Comparison of ENCODE assay signal across 24 cellular contexts in genomic region chr5:2138896-2139295, GRCh38.
DNase-seq lines count a peak whose midpoint lies in the region; ATAC-seq and TF ChIP-seq lines count a peak whose summit lies in the region.
"Had no signal": no experiment of that assay in that cellular context is flagged by ENCODE, and none has a peak within 500 bp of the region (broad histone marks: within the 10 kb centered on the region; RNA-seq: fewer than 3 reads in every experiment).

No MANE protein-coding gene starts in this region.

- H3K27me3 Mint-ChIP-seq in neural progenitor cell (ENCODE audit: insufficient read depth, low read depth), result peaks cover 16% of the 10 kb centered on the region

- peak overlapping the region; percentile 69 for H3K27ac Mint-ChIP-seq in neural progenitor cell
- H3K27ac Mint-ChIP-seq: CD4-positive, alpha-beta T cell; CD8-positive, alpha-beta memory T cell; GM23338; HFFc6 had no signal

- no peak overlapping the region for H3K4me3 Mint-ChIP-seq in neural progenitor cell
- H3K4me3 Mint-ChIP-seq: CD14-positive monocyte; CD4-positive, alpha-beta T cell; CD8-positive, alpha-beta memory T cell; GM23338; HFFc6 had no signal

- H3K9me3 ChIP-seq in neural progenitor cell (ENCODE audit: low read depth), result no peaks in the 10 kb centered on the region
- H3K9me3 ChIP-seq: A549; BE2C; BLaER1 treated with 17β-estradiol and CSF1 and Interleukin-3, amounts not matched to agents 10 nM and 100 nM; HAP-1 had no signal

- ATAC-seq in left ventricle myocardium superior (no peak), GM21528 (IDR thresholded peaks at IDR 0.05; ENCODE audit: low FRiP score, unreplicated experiment) (no peak)
- ATAC-seq: A549, GM12878, GM23338 had no signal

- TF ChIP-seq CTCF in coronary artery (IDR thresholded peaks at IDR 0.05) (no peak), neural progenitor cell (IDR thresholded peaks at IDR 0.05) (no peak)

- peaks cover 5% of the 10 kb centered on the region for H3K9me3 Mint-ChIP-seq in neural progenitor cell
- H3K9me3 Mint-ChIP-seq: CD4-positive, alpha-beta T cell had no signal

- intact Hi-C loops in cardiac septum (cut with DNase I), result no loop called here
- intact Hi-C loops in left ventricle myocardium superior (cut with micrococcal nuclease), result no loop called here

- H3K27me3 ChIP-seq in neural progenitor cell, result no peaks in the 10 kb centered on the region
- H3K27me3 ChIP-seq: BE2C had no signal

- H3K27ac ChIP-seq in coronary artery (no peak overlapping the region), neural progenitor cell (no peak overlapping the region)
- H3K27ac ChIP-seq: A549; BLaER1 treated with 17β-estradiol and CSF1 and Interleukin-3, amounts not matched to agents 10 nM and 100 nM had no signal

- H3K4me3 ChIP-seq in coronary artery, result no peak overlapping the region
- no peak overlapping the region for H3K4me3 ChIP-seq in neural progenitor cell
- H3K4me3 ChIP-seq: A549; BLaER1 treated with 17β-estradiol and CSF1 and Interleukin-3, amounts not matched to agents 10 nM and 100 nM; GM12878; GM23338; HAP-1 had no signal

- H3K79me2 ChIP-seq in neural progenitor cell (ENCODE audit: low read depth), result no peaks in the 10 kb centered on the region

- H3K36me3 ChIP-seq in neural progenitor cell, result no peaks in the 10 kb centered on the region
- H3K36me3 ChIP-seq: BE2C; BLaER1 treated with 17β-estradiol and CSF1 and Interleukin-3, amounts not matched to agents 10 nM and 100 nM; HAP-1 had no signal

- H3K36me3 Mint-ChIP-seq in neural progenitor cell, result no peaks in the 10 kb centered on the region
- H3K36me3 Mint-ChIP-seq: CD14-positive monocyte; CD8-positive, alpha-beta memory T cell had no signal

- no peak overlapping the region for H2AFZ ChIP-seq in neural progenitor cell (replicated peaks)
- H2AFZ ChIP-seq: GM23338 had no signal

- no peaks in the 10 kb centered on the region for H3F3A ChIP-seq in neural progenitor cell (ENCODE audit: low read depth)

- DNase-seq in cardiac septum (ENCODE audit: low spot score), result peak; percentile 62
- DNase-seq in left ventricle myocardium superior, result no peak
- DNase-seq in coronary artery (ENCODE audit: low spot score), result peak; percentile 19
- DNase-seq in neural progenitor cell (ENCODE audit: low spot score), result no peak
- no peak for DNase-seq in kidney tubule cell (ENCODE audit: low spot score)
- DNase-seq in NCI-H1105 (lab: John Stamatoyannopoulos, UW), result no peak
- DNase-seq: 8988T; ACHN; AML-193; BE2C; CD4-positive, alpha-beta T cell; CD8-positive, alpha-beta memory T cell; DMS 273 treated with DMSO at 0.1 percent for 48 hours; DMS79; EL; GDM1; HFFc6 had no signal

- H3K9ac ChIP-seq in neural progenitor cell, result no peak overlapping the region
- H3K9ac ChIP-seq: BLaER1 treated with 17β-estradiol and CSF1 and Interleukin-3, amounts not matched to agents 10 nM and 100 nM had no signal

- no peaks in the 10 kb centered on the region for H3K4me1 ChIP-seq in neural progenitor cell
- H3K4me1 ChIP-seq: A549, BE2C, HAP-1 had no signal

- H3K4me2 ChIP-seq in neural progenitor cell, result no peak overlapping the region
- H3K4me2 ChIP-seq: A549; BLaER1 treated with 17β-estradiol and CSF1 and Interleukin-3, amounts not matched to agents 10 nM and 100 nM; GM23338 had no signal

- H3K4me1 Mint-ChIP-seq in neural progenitor cell, result peaks cover 22% of the 10 kb centered on the region
- H3K4me1 Mint-ChIP-seq: CD14-positive monocyte; CD8-positive, alpha-beta memory T cell; GM23338 had no signal

- H4K20me1 ChIP-seq in neural progenitor cell (ENCODE audit: low read depth), result no peaks in the 10 kb centered on the region

Comparison
In these comparisons a context has a peak if more than half of its experiments do, and no peak if none do; other contexts are left out.
1. DNase-seq: peak in cardiac septum (single experiment) and coronary artery (single experiment); none in left ventricle myocardium superior (single experiment), neural progenitor cell (single experiment), kidney tubule cell (single experiment) and NCI-H1105 (single experiment).